Comparison of ENCODE assay signal across 7 cellular contexts in the genomic region with DNA sequence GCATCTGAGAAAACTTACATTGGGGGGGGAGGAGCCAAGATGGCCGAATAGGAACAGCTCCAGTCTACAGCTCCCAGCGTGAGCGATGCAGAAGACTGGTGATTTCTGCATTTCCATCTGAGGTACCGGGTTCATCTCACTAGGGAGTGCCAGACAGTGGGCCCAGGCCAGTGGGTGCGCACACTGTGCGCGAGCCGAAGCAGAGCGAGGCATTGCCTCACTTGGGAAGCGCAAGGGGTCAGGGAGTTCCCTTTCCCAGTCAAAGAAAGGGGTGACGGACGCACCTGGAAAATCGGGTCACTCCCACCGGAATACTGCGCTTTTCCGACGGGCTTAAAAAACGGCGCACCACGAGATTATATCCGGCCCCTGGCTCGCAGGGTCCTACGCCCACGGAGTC.
DNase-seq lines count a peak whose midpoint lies in the region; ATAC-seq and TF ChIP-seq lines count a peak whose summit lies in the region.
"Not testable (repeated sequence)": the region's sequence is repeated elsewhere in the genome, so short reads cannot be mapped to it uniquely, and the experiment has no call there.

No MANE protein-coding gene starts in this region.

- DNase-seq in ELF-1 (ENCODE audit: low read depth, low spot score) = peak; percentile 23
- DNase-seq in H9; NT2/D1 (ENCODE audit: low read depth, low spot score); WTC11 (ENCODE audit: low spot score); fibroblast of villous mesenchyme (ENCODE audit: low read depth); neuronal stem cell (ENCODE audit: low spot score): not testable (repeated sequence)

- not testable (repeated sequence) for H3K79me2 ChIP-seq in H9 (ENCODE audit: insufficient read depth, low read length)

- peak overlapping the region; percentile 70 for H3K18ac ChIP-seq in H9 (ENCODE audit: insufficient read length, low read depth, low read length)
- H3K18ac ChIP-seq in neuronal stem cell (ENCODE audit: low read length) = not testable (repeated sequence)

- H2AK5ac ChIP-seq in H9 (ENCODE audit: insufficient read length, low read length); neuronal stem cell (ENCODE audit: low read depth, low read length): not testable (repeated sequence)

- peak overlapping the region; percentile 8 for H3K4me2 ChIP-seq in H9 (ENCODE audit: insufficient read depth, insufficient read length, low read length)
- not testable (repeated sequence) for H3K4me2 ChIP-seq in neuronal stem cell (ENCODE audit: insufficient read depth, low read length, poor library complexity, severe bottlenecking)

- H2BK12ac ChIP-seq in H9 (ENCODE audit: insufficient read length, low read depth, low read length); neuronal stem cell (ENCODE audit: low read length): not testable (repeated sequence)

- no CpG with 5 or more reads among the region's 24 CpGs for WGBS in H9 (ENCODE audit: extremely low coverage, insufficient read length, low lambda C conversion rate)
- no CpG with 5 or more reads among the region's 24 CpGs for WGBS in neuronal stem cell (ENCODE audit: extremely low coverage in 2 of 2, insufficient read length in 2 of 2, insufficient replicate concordance in 1 of 2), 2 donors

- H2BK20ac ChIP-seq in H9 (ENCODE audit: low read depth, low read length, poor library complexity, severe bottlenecking) = not testable (repeated sequence)

- H2AFZ ChIP-seq in H9 (ENCODE audit: low read length) = not testable (repeated sequence)
- peak overlapping the region; percentile 53 for H2AFZ ChIP-seq in neuronal stem cell (ENCODE audit: low read length)

- H3K27ac ChIP-seq in H9 (ENCODE audit: insufficient read length, low read depth, low read length); neuronal stem cell (replicated peaks; ENCODE audit: low read length): not testable (repeated sequence)

- not testable (repeated sequence) for TF ChIP-seq CTCF in H9 (conservative IDR thresholded peaks at IDR 0.05); WTC11 (IDR thresholded peaks at IDR 0.05); fibroblast of villous mesenchyme (IDR thresholded peaks at IDR 0.05; ENCODE audit: insufficient read depth, low read depth, low read length)

- H2BK5ac ChIP-seq in H9 (ENCODE audit: insufficient read length, low read length); neuronal stem cell (ENCODE audit: low read length): not testable (repeated sequence)

- H3K9ac ChIP-seq in H9 (ENCODE audit: extremely low read depth, insufficient read length, low read length) = peak overlapping the region; percentile 31
- H3K9ac ChIP-seq in NT2/D1 (ENCODE audit: insufficient read length, low read depth); neuronal stem cell (ENCODE audit: low read depth, low read length, poor library complexity): not testable (repeated sequence)

- not testable (repeated sequence) for H3K56ac ChIP-seq in H9 (ENCODE audit: insufficient read length, low read depth, low read length)

- not testable (repeated sequence) for H4K20me1 ChIP-seq in H9 (ENCODE audit: control insufficient read depth, insufficient read depth, insufficient read length)

- H3K36me3 Mint-ChIP-seq in H9 (ENCODE audit: insufficient read depth in 1 of 3, low read depth in 3 of 3); WTC11: not testable (repeated sequence)

- not testable (repeated sequence) for H3K27me3 Mint-ChIP-seq in H9 (ENCODE audit: low read depth); WTC11 (ENCODE audit: low read depth)

- not testable (repeated sequence) for H3K4me1 Mint-ChIP-seq in H9, WTC11

- H3K9me3 ChIP-seq in H9 (ENCODE audit: control insufficient read depth, low read depth, low read length); iPS-18c (ENCODE audit: control insufficient read depth, insufficient read depth, low read length); neuronal stem cell (replicated peaks in 1 of 2; ENCODE audit: control insufficient read depth in 2 of 2, insufficient read depth in 1 of 2, low read depth in 1 of 2, low read length in 2 of 2): not testable (repeated sequence)
- H3K9me3 ChIP-seq in NT2/D1 (ENCODE audit: insufficient read depth, low read length) = 0 out of 2 replicates have a peak, but pooled peaks cover 11% of the 10 kb centered on the region

- ATAC-seq in WTC11 = not testable (repeated sequence)

- H3K9me3 Mint-ChIP-seq in H9, WTC11: not testable (repeated sequence)

- H4K5ac ChIP-seq in H9 (ENCODE audit: insufficient read length, low read depth, low read length) = not testable (repeated sequence)

- POLR2A ChIA-PET in WTC11 (lab: Charles Lee) = not testable (repeated sequence)

- H2BK120ac ChIP-seq in H9 (ENCODE audit: low read depth, low read length, poor library complexity, severe bottlenecking); neuronal stem cell (ENCODE audit: low read depth, low read length): not testable (repeated sequence)

- H3K27ac Mint-ChIP-seq in H9 (peak overlapping the region in 2 of 3 experiments; percentile 44 to 97; a peak in 3 of 7 replicates), WTC11 (peak overlapping the region; percentile 95)

- H3K4me1 ChIP-seq in H9 (ENCODE audit: insufficient read depth, low read length); NT2/D1 (ENCODE audit: insufficient read depth, insufficient read length); neuronal stem cell (ENCODE audit: control insufficient read depth in 2 of 2, insufficient read depth in 1 of 2, low read depth in 1 of 2, low read length in 2 of 2): not testable (repeated sequence)

- H3K4me3 Mint-ChIP-seq in H9 (peak overlapping the region in 1 of 2 experiments; percentile 71; a peak in 3 of 5 replicates), WTC11 (peak overlapping the region; percentile 81)

- peak overlapping the region; percentile 19 for H3K4me3 ChIP-seq in NT2/D1 (ENCODE audit: insufficient read length, low read depth)
- peak overlapping the region; percentile 27 for H3K4me3 ChIP-seq in fibroblast of villous mesenchyme (ENCODE audit: low read depth, low read length)
- peak overlapping the region; percentile 20; the same call in 1 of the 2 replicates for H3K4me3 ChIP-seq in iPS-18c (ENCODE audit: insufficient read depth, low read depth, low read length)
- H3K4me3 ChIP-seq in neuronal stem cell (ENCODE audit: low read length in 2 of 2) = not testable (repeated sequence)

- not testable (repeated sequence) for H2BK15ac ChIP-seq in H9 (ENCODE audit: low read depth, low read length); neuronal stem cell (ENCODE audit: low read length)

- not testable (repeated sequence) for H3K23me2 ChIP-seq in H9 (ENCODE audit: insufficient read length, low read depth, low read length, poor library complexity, severe bottlenecking)

- not testable (repeated sequence) for H3K4ac ChIP-seq in H9 (ENCODE audit: low read depth, low read length); neuronal stem cell (ENCODE audit: low read length)

- CTCF ChIA-PET in WTC11 (lab: Charles Lee) = not testable (repeated sequence)

- not testable (repeated sequence) for H4K91ac ChIP-seq in H9 (ENCODE audit: insufficient read length, low read depth, low read length); neuronal stem cell (ENCODE audit: low read depth, low read length, poor library complexity)

- H3K36me3 ChIP-seq in NT2/D1 (ENCODE audit: insufficient read depth, insufficient read length, low read length); neuronal stem cell (replicated peaks in 1 of 2; ENCODE audit: control insufficient read depth in 2 of 2, insufficient read depth in 2 of 2, low read length in 2 of 2): not testable (repeated sequence)

- H3T11ph ChIP-seq in H9 (ENCODE audit: low read length) = not testable (repeated sequence)

- H3K23ac ChIP-seq in H9 (ENCODE audit: insufficient read length, low read depth, low read length); neuronal stem cell (ENCODE audit: low read depth, low read length, poor library complexity): not testable (repeated sequence)

- H3K14ac ChIP-seq in H9 (ENCODE audit: insufficient read depth, low read length) = peak overlapping the region; percentile 80; the same call in 1 of the 2 replicates
- not testable (repeated sequence) for H3K14ac ChIP-seq in neuronal stem cell (ENCODE audit: low read length)

- H3K27me3 ChIP-seq in H9 (ENCODE audit: insufficient read depth, low read length); NT2/D1 (ENCODE audit: insufficient read depth, insufficient read length); neuronal stem cell (ENCODE audit: control insufficient read depth in 3 of 3, insufficient read depth in 3 of 3, low read depth in 1 of 3, low read length in 3 of 3): not testable (repeated sequence)

- not testable (repeated sequence) for H4K8ac ChIP-seq in H9 (replicated peaks; ENCODE audit: insufficient read length, low read depth, low read length); neuronal stem cell (ENCODE audit: low read depth, low read length)

- not testable (repeated sequence) for H3K79me1 ChIP-seq in H9 (ENCODE audit: insufficient read depth, low read depth, low read length, poor library complexity, severe bottlenecking); neuronal stem cell (ENCODE audit: low read depth, low read length)

TF ChIP-seq in WTC11, 78 proteins besides CTCF, POLR2A, EP300 and RAD21:
- TF ChIP-seq, protein P1, sequence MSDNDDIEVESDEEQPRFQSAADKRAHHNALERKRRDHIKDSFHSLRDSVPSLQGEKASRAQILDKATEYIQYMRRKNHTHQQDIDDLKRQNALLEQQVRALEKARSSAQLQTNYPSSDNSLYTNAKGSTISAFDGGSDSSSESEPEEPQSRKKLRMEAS (CRISPR knock-in tag; IDR thresholded peaks at IDR 0.05) = peak; percentile 21; the same call in 1 of the 2 replicates
